In the genomic region with DNA sequence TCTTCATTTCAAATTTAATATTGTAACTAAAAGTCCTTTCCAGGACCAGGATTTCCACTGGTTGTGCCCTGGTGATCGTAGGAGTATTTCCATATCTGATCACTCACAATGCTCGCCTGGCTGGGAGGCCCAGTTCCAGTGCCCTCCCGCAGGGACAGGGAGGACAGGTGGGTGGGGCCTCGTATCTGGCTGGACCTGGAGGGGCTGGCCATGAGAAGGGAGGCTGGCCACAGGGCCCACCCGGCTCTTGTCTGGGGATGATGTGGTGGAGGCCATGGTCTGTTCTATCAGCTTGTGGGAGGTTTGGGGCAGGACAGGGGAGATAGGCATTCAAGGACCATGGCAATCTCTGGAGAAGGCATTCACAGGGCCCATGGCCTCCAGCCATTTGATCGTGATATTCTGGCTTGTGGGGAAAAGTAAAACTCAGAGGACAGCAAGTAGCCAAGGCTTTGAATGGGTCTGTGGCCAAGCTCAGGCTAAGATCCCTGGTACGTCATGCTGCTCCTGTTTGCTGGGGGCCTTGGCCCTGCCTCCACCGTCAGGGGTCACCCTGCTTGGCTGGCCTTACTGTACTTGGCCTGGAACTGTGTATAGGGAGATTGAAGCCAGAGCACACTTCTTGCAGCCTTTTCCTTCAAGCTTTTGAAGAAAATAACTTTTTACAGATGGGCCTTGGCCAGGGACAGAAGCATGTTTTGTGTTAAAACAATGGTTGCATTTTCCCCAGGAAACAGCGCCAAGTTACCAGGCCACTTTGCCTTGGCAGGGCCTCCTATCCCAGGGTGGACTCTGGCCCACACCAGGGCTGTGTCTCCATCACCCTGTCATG, we compare ENCODE assay signal across 2 cellular contexts.
TF ChIP-seq lines count a peak whose summit lies in the region.

No MANE protein-coding gene starts in this region.

TF ChIP-seq in liver, 16 proteins besides CTCF, POLR2A, EP300 and RAD21:
- TF ChIP-seq REST (IDR thresholded peaks at IDR 0.05) (no peak), HNF4A (conservative IDR thresholded peaks at IDR 0.05) (peak; percentile 87 to 88), MAX (IDR thresholded peaks at IDR 0.05) (no peak), YY1 (IDR thresholded peaks at IDR 0.05) (peak; percentile 88), GABPA (IDR thresholded peaks at IDR 0.05 in 1 of 2, conservative IDR thresholded peaks at IDR 0.05 in 1 of 2) (no peak), RXRA (IDR thresholded peaks at IDR 0.05) (peak; percentile 78 to 86), TAF1 (conservative IDR thresholded peaks at IDR 0.05) (no peak), FOXA2 (IDR thresholded peaks at IDR 0.05) (peak; percentile 20), FOXA1 (IDR thresholded peaks at IDR 0.05) (no peak), JUND (IDR thresholded peaks at IDR 0.05) (peak in 1 of 2 donors; percentile 29), NR2F2 (IDR thresholded peaks at IDR 0.05) (peak; percentile 97), EGR1 (IDR thresholded peaks at IDR 0.05; ENCODE audit: low read depth in 2 of 2) (no peak), HNF4G (IDR thresholded peaks at IDR 0.05) (peak; percentile 82), ZBTB33 (IDR thresholded peaks at IDR 0.05) (no peak), SP1 (IDR thresholded peaks at IDR 0.05) (peak; percentile 73)
- TF ChIP-seq, protein P1, sequence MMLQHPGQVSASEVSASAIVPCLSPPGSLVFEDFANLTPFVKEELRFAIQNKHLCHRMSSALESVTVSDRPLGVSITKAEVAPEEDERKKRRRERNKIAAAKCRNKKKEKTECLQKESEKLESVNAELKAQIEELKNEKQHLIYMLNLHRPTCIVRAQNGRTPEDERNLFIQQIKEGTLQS (IDR thresholded peaks at IDR 0.05): no peak

TF ChIP-seq in HepG2, 621 proteins besides CTCF, POLR2A, EP300 and RAD21:
- no peak for TF ChIP-seq ZNF841 (CRISPR knock-in tag; IDR thresholded peaks at IDR 0.05; ENCODE audit: borderline replicate concordance)
- TF ChIP-seq, protein P2, sequence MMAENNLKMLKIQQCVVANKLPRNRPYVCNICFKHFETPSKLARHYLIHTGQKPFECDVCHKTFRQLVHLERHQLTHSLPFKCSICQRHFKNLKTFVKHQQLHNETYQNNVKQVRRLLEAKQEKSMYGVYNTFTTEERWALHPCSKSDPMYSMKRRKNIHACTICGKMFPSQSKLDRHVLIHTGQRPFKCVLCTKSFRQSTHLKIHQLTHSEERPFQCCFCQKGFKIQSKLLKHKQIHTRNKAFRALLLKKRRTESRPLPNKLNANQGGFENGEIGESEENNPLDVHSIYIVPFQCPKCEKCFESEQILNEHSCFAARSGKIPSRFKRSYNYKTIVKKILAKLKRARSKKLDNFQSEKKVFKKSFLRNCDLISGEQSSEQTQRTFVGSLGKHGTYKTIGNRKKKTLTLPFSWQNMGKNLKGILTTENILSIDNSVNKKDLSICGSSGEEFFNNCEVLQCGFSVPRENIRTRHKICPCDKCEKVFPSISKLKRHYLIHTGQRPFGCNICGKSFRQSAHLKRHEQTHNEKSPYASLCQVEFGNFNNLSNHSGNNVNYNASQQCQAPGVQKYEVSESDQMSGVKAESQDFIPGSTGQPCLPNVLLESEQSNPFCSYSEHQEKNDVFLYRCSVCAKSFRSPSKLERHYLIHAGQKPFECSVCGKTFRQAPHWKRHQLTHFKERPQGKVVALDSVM (CRISPR knock-in tag; IDR thresholded peaks at IDR 0.05): no peak
- no peak for TF ChIP-seq MTA3 (CRISPR knock-in tag; IDR thresholded peaks at IDR 0.05)
- no peak for TF ChIP-seq TRIM22 (IDR thresholded peaks at IDR 0.05)
- no peak for TF ChIP-seq ZNF510 (CRISPR knock-in tag; IDR thresholded peaks at IDR 0.05; ENCODE audit: low read depth)
- TF ChIP-seq KAT8 (CRISPR knock-in tag; IDR thresholded peaks at IDR 0.05): no peak
- TF ChIP-seq ZFYVE20 (CRISPR knock-in tag; IDR thresholded peaks at IDR 0.05; ENCODE audit: borderline replicate concordance, low read depth): no peak
